1 cellular context compared by ENCODE assay signal in genomic region chr6:33390767-33391277, GRCh38.
TF ChIP-seq lines count a peak whose summit lies in the region.

No MANE protein-coding gene starts in this region.

TF ChIP-seq in IMR-90, 13 proteins besides CTCF, POLR2A, EP300 and RAD21:
- TF ChIP-seq NFE2L2 (IDR thresholded peaks at IDR 0.05; ENCODE audit: low read depth, low read length) (no peak), CEBPB (IDR thresholded peaks at IDR 0.05; ENCODE audit: low read depth, low read length) (peak; percentile 74)
- TF ChIP-seq, protein P1, sequence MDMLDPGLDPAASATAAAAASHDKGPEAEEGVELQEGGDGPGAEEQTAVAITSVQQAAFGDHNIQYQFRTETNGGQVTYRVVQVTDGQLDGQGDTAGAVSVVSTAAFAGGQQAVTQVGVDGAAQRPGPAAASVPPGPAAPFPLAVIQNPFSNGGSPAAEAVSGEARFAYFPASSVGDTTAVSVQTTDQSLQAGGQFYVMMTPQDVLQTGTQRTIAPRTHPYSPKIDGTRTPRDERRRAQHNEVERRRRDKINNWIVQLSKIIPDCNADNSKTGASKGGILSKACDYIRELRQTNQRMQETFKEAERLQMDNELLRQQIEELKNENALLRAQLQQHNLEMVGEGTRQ (IDR thresholded peaks at IDR 0.05; ENCODE audit: low read depth, low read length) = no peak
